In genomic region chr7:55021951-55022617, GRCh38 we compare ENCODE assay signal across 14 cellular contexts. TPM values are rescaled to one million over a fixed set of nuclear protein-coding genes. Genes with fewer than 3 reads are reported as not detected.
DNase-seq lines count a peak whose midpoint lies in the region; ATAC-seq and TF ChIP-seq lines count a peak whose summit lies in the region.
"Had no signal": no experiment of that assay in that cellular context is flagged by ENCODE, and none has a peak within 500 bp of the region (broad histone marks: within the 10 kb centered on the region; RNA-seq: fewer than 3 reads in every experiment).

No MANE protein-coding gene starts in this region.

- H3K9me3 Mint-ChIP-seq in brain = no peaks in the 10 kb centered on the region

- intact Hi-C loops in left lung (cut with DNase I) = no loop called here

- H3K36me3 ChIP-seq in left lung (no peaks in the 10 kb centered on the region), stomach smooth muscle (ENCODE audit: control insufficient read depth in 2 of 2, insufficient read depth in 2 of 2, low read length in 2 of 2) (peaks cover 0 to 2% of the 10 kb centered on the region in 2 donors)

- no peaks in the 10 kb centered on the region for H3K9me3 ChIP-seq in left lung
- no peaks in the 10 kb centered on the region for H3K9me3 ChIP-seq in stomach smooth muscle (ENCODE audit: control insufficient read depth in 2 of 2, low read length in 2 of 2)

- ATAC-seq in left lung = peak; percentile 5

- H3K4me1 ChIP-seq in left lung (peaks cover 14 to 42% of the 10 kb centered on the region in 2 donors), stomach smooth muscle (ENCODE audit: control insufficient read depth, insufficient read depth, low read length) (peaks cover 40% of the 10 kb centered on the region)

- H3K27ac ChIP-seq in left lung (peak overlapping the region; percentile 19 to 62), stomach smooth muscle (ENCODE audit: low read length) (peak overlapping the region; percentile 53)

- peaks cover 32% of the 10 kb centered on the region for H3K27me3 Mint-ChIP-seq in brain

- H3K4me1 Mint-ChIP-seq in brain = peaks cover 59% of the 10 kb centered on the region

- H3K27ac Mint-ChIP-seq in brain = peak overlapping the region in 3 of 5 experiments; percentile 36 to 72 (median 61)

- DNase-seq in ELR (ENCODE audit: low read depth) = peak; percentile 53
- DNase-seq in left lung = no peak
- DNase-seq in NCI-H446 treated with DMSO at 0.1 percent for 48 hours (lab: John Stamatoyannopoulos, UW) = no peak
- DNase-seq in retina = no peak
- no peak for DNase-seq in AG08395 (ENCODE audit: low spot score)
- DNase-seq in stimulated activated CD4-positive, alpha-beta T cell treated with anti-CD3 and anti-CD28 coated beads, Interleukin-1b, Interleukin-23, amount 100 ng/mL, for 48 hours = no peak
- DNase-seq: activated naive CD4-positive, alpha-beta T cell treated with Interleukin-2 at 50 U/mL for 16 hours; DMS153; dorsolateral prefrontal cortex; NCI-H1092; NCI-H774; SW 1271 had no signal

- peak overlapping the region in 1 of 2 donors; percentile 29 for H3K9ac ChIP-seq in stomach smooth muscle (ENCODE audit: low read length in 2 of 2)

- TF ChIP-seq CTCF in brain (conservative IDR thresholded peaks at IDR 0.05) (no peak), left lung (IDR thresholded peaks at IDR 0.05) (no peak)

- peaks cover 0 to 40% of the 10 kb centered on the region in 2 donors for H3K27me3 ChIP-seq in left lung
- H3K27me3 ChIP-seq in stomach smooth muscle (ENCODE audit: control insufficient read depth in 1 of 2, insufficient read depth in 2 of 2, low read length in 2 of 2) = no peaks in the 10 kb centered on the region

- H3K4me3 Mint-ChIP-seq in brain = peak overlapping the region in 4 of 5 experiments; percentile 64 to 87 (median 82)

- H3K4me3 ChIP-seq in left lung (peak overlapping the region in 1 of 2 donors; percentile 58), stomach smooth muscle (ENCODE audit: low read length in 2 of 2) (peak overlapping the region in 1 of 2 donors; percentile 62)

- H3K36me3 Mint-ChIP-seq in brain = no peaks in the 10 kb centered on the region

RNA-seq across cellular contexts. Expression of gene EGFR, which starts 3.3 kb away (rescaled TPM):
- 15.0 TPM for polyA plus RNA-seq in brain (ENCODE audit: insufficient read depth, low read depth, low replicate concordance)
- total RNA-seq in left lung = 10 to 100 TPM; 76.5 to 79.3 TPM
